In the genomic region with DNA sequence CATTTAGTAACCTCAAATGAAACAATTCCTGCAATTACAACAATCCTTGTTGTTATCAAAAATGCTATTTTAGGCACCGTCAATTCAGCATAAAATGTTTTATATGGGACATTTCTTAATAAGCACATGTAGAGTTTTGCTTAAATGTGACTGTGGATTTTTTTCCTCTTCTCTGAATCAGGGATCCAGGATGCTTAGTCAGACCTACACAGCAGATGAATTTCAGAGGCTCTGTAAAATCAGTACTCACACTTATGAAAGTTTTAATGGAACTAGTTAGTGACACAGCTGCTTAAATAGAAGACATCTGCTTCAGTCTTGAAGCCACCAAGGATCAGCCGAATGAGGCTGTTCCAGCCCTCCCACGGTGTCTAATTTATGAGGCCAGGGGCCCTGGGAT, we compare ENCODE assay signal across 33 cellular contexts.
A peak's percentile ranks its signal among the peaks of the same experiment; 100 is the strongest.
DNase-seq lines count a peak whose midpoint lies in the region; ATAC-seq, FAIRE-seq and TF ChIP-seq lines count a peak whose summit lies in the region.
"Had no signal": no experiment of that assay in that cellular context is flagged by ENCODE, and none has a peak within 500 bp of the region (broad histone marks: within the 10 kb centered on the region; RNA-seq: fewer than 3 reads in every experiment).

No MANE protein-coding gene starts in this region.

- no peak for FAIRE-seq in H1 (lab: Jason Lieb, UNC)
- FAIRE-seq: TTC549 had no signal

- no peaks in the 10 kb centered on the region for H3K9me2 ChIP-seq in GM23338 (ENCODE audit: insufficient read depth)

- no peak for TF ChIP-seq RAD21 in H1 (IDR thresholded peaks at IDR 0.05 in 1 of 2, conservative IDR thresholded peaks at IDR 0.05 in 1 of 2; ENCODE audit: low read depth in 2 of 2, low read length in 2 of 2)

- no peaks in the 10 kb centered on the region for H3K9me3 Mint-ChIP-seq in GM23338
- H3K9me3 Mint-ChIP-seq: activated CD4-positive, alpha-beta memory T cell treated with anti-CD3 and anti-CD28 coated beads, Interleukin-2, amount 10 ng/mL, durations not matched to agents 7 days and 5 days; CD14-positive monocyte had no signal

- no peak for TF ChIP-seq EP300 in H1 (IDR thresholded peaks at IDR 0.05; ENCODE audit: borderline replicate concordance in 1 of 2, low read depth in 2 of 2, low read length in 2 of 2)

- H4K5ac ChIP-seq in H1 (ENCODE audit: insufficient read length, low read depth, low read length) (no peak overlapping the region), mesendoderm (ENCODE audit: low read length) (no peak overlapping the region)

- H2BK5ac ChIP-seq in H1 (ENCODE audit: low read depth, low read length) (no peak overlapping the region), mesendoderm (ENCODE audit: low read length) (no peak overlapping the region)

- 86% methylated on average over 3 of the region's 3 CpGs; no CpG with 5 or more reads in 1 of the 2 experiments for WGBS in H1 (ENCODE audit: extremely low coverage in 1 of 2, insufficient coverage in 1 of 2, insufficient read length in 1 of 2, insufficient replicate concordance in 2 of 2, low coverage in 1 of 2, low lambda C conversion rate in 2 of 2, missing lambda C conversion rate in 1 of 2), 2 experiments
- WGBS in mesendoderm (ENCODE audit: extremely low coverage, insufficient coverage, low lambda C conversion rate), result no CpG with 5 or more reads among the region's 3 CpGs

- no peak overlapping the region for H3K14ac ChIP-seq in H1 (ENCODE audit: insufficient read length)

- DNase-seq in AG20443 (ENCODE audit: low spot score) (peak; percentile 20), GM23338 (ENCODE audit: low spot score) (no peak), H1 (ENCODE audit: low read depth in 1 of 2, low spot score in 2 of 2) (no peak), mesendoderm (no peak), NCI-H526 treated with DMSO at 0.1 percent for 48 hours (lab: John Stamatoyannopoulos, UW) (no peak), RWPE1 (ENCODE audit: low spot score) (no peak)
- DNase-seq: activated CD4-positive, alpha-beta memory T cell treated with anti-CD3 and anti-CD28 coated beads, Interleukin-2, amount 10 ng/mL, durations not matched to agents 7 days and 5 days; activated CD4-positive, CD25-positive, alpha-beta regulatory T cell treated with anti-CD3 and anti-CD28 coated beads, Interleukin-2, amount 50 U/mL, for 72 hours; activated CD8-positive, alpha-beta memory T cell treated with anti-CD3 and anti-CD28 coated beads, Interleukin-2, amount 50 U/mL, for 4 hours; activated naive CD4-positive, alpha-beta T cell treated with Interleukin-2 at 50 U/mL for 16 hours; Calu3; glutamatergic neuron; GOT3; islet precursor cell; left ventricle myocardium inferior; MG63; midbrain; naive thymus-derived CD4-positive, alpha-beta T cell; NCI-H1105; NCI-H1930; NCI-H2171 treated with DMSO at 0.1 percent for 48 hours; NCI-H510A treated with DMSO at 0.1 percent for 48 hours; PC-3; right lobe of liver; Right ventricle myocardium superior; stimulated activated CD4-positive, alpha-beta T cell treated with anti-CD3 and anti-CD28 coated beads, Interleukin-4, amount 100 ng/mL, for 1 hour; T-helper 17 cell; upper lobe of left lung had no signal

- H3F3A ChIP-seq in GM23338 (replicated peaks; ENCODE audit: low read depth), result no peaks in the 10 kb centered on the region

- H4K91ac ChIP-seq in H1 (replicated peaks; ENCODE audit: insufficient read length, low read length), result no peak overlapping the region

- no peaks in the 10 kb centered on the region for H4K20me1 ChIP-seq in GM23338 (replicated peaks; ENCODE audit: insufficient read depth)
- H4K20me1 ChIP-seq in H1 (replicated peaks in 1 of 2; ENCODE audit: control insufficient read depth in 1 of 2, insufficient read depth in 2 of 2, low read length in 2 of 2), result no peaks in the 10 kb centered on the region

- no peak overlapping the region for H3K4me3 Mint-ChIP-seq in GM23338
- H3K4me3 Mint-ChIP-seq: activated CD4-positive, alpha-beta memory T cell treated with anti-CD3 and anti-CD28 coated beads, Interleukin-2, amount 10 ng/mL, durations not matched to agents 7 days and 5 days; naive thymus-derived CD4-positive, alpha-beta T cell; T-helper 17 cell had no signal

- no peak overlapping the region for H3K56ac ChIP-seq in H1 (replicated peaks; ENCODE audit: insufficient read length, low read depth, low read length)
- H3K56ac ChIP-seq in mesendoderm (ENCODE audit: low read length), result no peak overlapping the region

- H3K79me2 ChIP-seq in GM23338 (replicated peaks; ENCODE audit: insufficient read depth) (no peaks in the 10 kb centered on the region), H1 (ENCODE audit: control insufficient read depth in 1 of 2, insufficient read depth in 2 of 2, low read length in 2 of 2) (no peaks in the 10 kb centered on the region), mesendoderm (ENCODE audit: control insufficient read depth, insufficient read depth, low read length) (no peaks in the 10 kb centered on the region)

- ATAC-seq in GM23338 (no peak), HG03280 (IDR thresholded peaks at IDR 0.05; ENCODE audit: unreplicated experiment) (no peak)
- ATAC-seq: naive thymus-derived CD4-positive, alpha-beta T cell; PC-3; SK-N-SH treated with all-trans-retinoic acid at 6 μM for 48 hours; T-helper 17 cell had no signal

- H3K4ac ChIP-seq in H1 (replicated peaks; ENCODE audit: insufficient read length, low read depth, low read length) (no peak overlapping the region), mesendoderm (ENCODE audit: low read depth, low read length) (no peak overlapping the region)

- peaks cover 4% of the 10 kb centered on the region for H3K27me3 Mint-ChIP-seq in GM23338 (ENCODE audit: insufficient read depth, low read depth, poor library complexity)
- H3K27me3 Mint-ChIP-seq: activated CD4-positive, alpha-beta memory T cell treated with anti-CD3 and anti-CD28 coated beads, Interleukin-2, amount 10 ng/mL, durations not matched to agents 7 days and 5 days; progenitor cell of endocrine pancreas had no signal

- H4K8ac ChIP-seq in H1 (ENCODE audit: extremely low read depth, insufficient read depth, low read length), result no peak overlapping the region
- H4K8ac ChIP-seq in mesendoderm (ENCODE audit: low read depth, low read length), result no peak overlapping the region

- TF ChIP-seq POLR2A in H1 (IDR thresholded peaks at IDR 0.05; ENCODE audit: control extremely low read depth in 1 of 2, low read depth in 2 of 2, low read length in 2 of 2), result no peak

- H3K27ac Mint-ChIP-seq in GM23338, result no peak overlapping the region
- H3K27ac Mint-ChIP-seq: activated CD4-positive, alpha-beta memory T cell treated with anti-CD3 and anti-CD28 coated beads, Interleukin-2, amount 10 ng/mL, durations not matched to agents 7 days and 5 days; naive thymus-derived CD4-positive, alpha-beta T cell; progenitor cell of endocrine pancreas; T-helper 17 cell had no signal

- H2AK5ac ChIP-seq in H1 (ENCODE audit: low read depth, low read length), result no peak overlapping the region
- no peak overlapping the region for H2AK5ac ChIP-seq in mesendoderm (ENCODE audit: low read length)

- 0 out of 2 replicates have a peak, but pooled peaks cover 4% of the 10 kb centered on the region for H3K4me1 ChIP-seq in GM23338 (ENCODE audit: insufficient read depth)
- peaks cover 0 to 2% (median 0%) of the 10 kb centered on the region in 4 experiments; a peak in 1 of 7 replicates for H3K4me1 ChIP-seq in H1 (replicated peaks in 1 of 4; ENCODE audit: control insufficient read depth in 3 of 4, insufficient read depth in 4 of 4, low read length in 3 of 4)
- H3K4me1 ChIP-seq in mesendoderm (ENCODE audit: control insufficient read depth, low read depth, low read length), result peaks cover 2% of the 10 kb centered on the region
- H3K4me1 ChIP-seq: right lobe of liver, upper lobe of left lung had no signal

- H2BK15ac ChIP-seq in H1 (ENCODE audit: low read length) (no peak overlapping the region), mesendoderm (replicated peaks; ENCODE audit: low read depth) (no peak overlapping the region)

- no peak overlapping the region for H2BK120ac ChIP-seq in H1 (replicated peaks; ENCODE audit: low read depth, low read length)
- no peak overlapping the region for H2BK120ac ChIP-seq in mesendoderm (ENCODE audit: low read depth, low read length)

- H3K4me3 ChIP-seq in GM23338 (no peak overlapping the region), H1 (ENCODE audit: extremely low read depth in 1 of 4, insufficient read depth in 2 of 4, low read depth in 3 of 4, low read length in 4 of 4) (no peak overlapping the region), mesendoderm (ENCODE audit: low read length) (no peak overlapping the region)
- H3K4me3 ChIP-seq: left ventricle myocardium inferior, MG63, right lobe of liver, upper lobe of left lung had no signal

- POLR2A ChIA-PET in H1 (lab: Charles Lee; ENCODE audit: partially characterized antibody), result no interaction called here
- POLR2A ChIA-PET in RWPE1 (lab: Yijun Ruan, JAX; ENCODE audit: low non-redundant PET), result no interaction called here

- H3K23ac ChIP-seq in H1 (ENCODE audit: insufficient read length), result no peak overlapping the region
- H3K23ac ChIP-seq in mesendoderm (ENCODE audit: low read length), result no peak overlapping the region

- H3K36me3 ChIP-seq in GM23338 (ENCODE audit: insufficient read depth) (no peaks in the 10 kb centered on the region), H1 (ENCODE audit: control insufficient read depth in 2 of 4, insufficient read depth in 4 of 4, low read length in 3 of 4) (no peaks in the 10 kb centered on the region), mesendoderm (ENCODE audit: control insufficient read depth, insufficient read depth, low read length) (no peaks in the 10 kb centered on the region)

- TF ChIP-seq CTCF in GM23338 (conservative IDR thresholded peaks at IDR 0.05; ENCODE audit: low read depth in 2 of 2) (no peak), H1 (IDR thresholded peaks at IDR 0.05; ENCODE audit: control extremely low read depth in 1 of 3, insufficient read depth in 1 of 3, low read depth in 1 of 3, low read length in 3 of 3) (no peak), RWPE1 (conservative IDR thresholded peaks at IDR 0.05; ENCODE audit: low read depth) (no peak)

- no peak overlapping the region for H2BK12ac ChIP-seq in H1 (ENCODE audit: low read depth, low read length)

- H3K9me3 ChIP-seq in H1 (ENCODE audit: insufficient read depth in 2 of 2, low read depth in 1 of 2, low read length in 1 of 2), result no peaks in the 10 kb centered on the region
- H3K9me3 ChIP-seq: left ventricle myocardium inferior, MG63, right lobe of liver, upper lobe of left lung had no signal

- H3K4me2 ChIP-seq in GM23338 (0 out of 2 replicates have a peak overlapping the region, but pooled peaks have one; percentile 21), H1 (ENCODE audit: insufficient read depth in 1 of 2, low read depth in 2 of 2, low read length in 2 of 2) (no peak overlapping the region), mesendoderm (ENCODE audit: low read length) (no peak overlapping the region)

- no peaks in the 10 kb centered on the region for H3K27me3 ChIP-seq in GM23338 (ENCODE audit: insufficient read depth)
- no peaks in the 10 kb centered on the region; a peak in 1 of 7 replicates for H3K27me3 ChIP-seq in H1 (replicated peaks in 1 of 4; ENCODE audit: control insufficient read depth in 3 of 4, extremely low read depth in 1 of 4, insufficient read depth in 3 of 4, low read length in 3 of 4)
- H3K27me3 ChIP-seq in mesendoderm (ENCODE audit: insufficient read depth, low read length, poor library complexity), result no peaks in the 10 kb centered on the region
- H3K27me3 ChIP-seq: MG63, right lobe of liver, upper lobe of left lung had no signal

- no peaks in the 10 kb centered on the region for H3K36me3 Mint-ChIP-seq in GM23338 (ENCODE audit: low read depth)
- H3K36me3 Mint-ChIP-seq: naive thymus-derived CD4-positive, alpha-beta T cell had no signal

- H2AFZ ChIP-seq in GM23338, result no peak overlapping the region
- no peak overlapping the region for H2AFZ ChIP-seq in H1 (ENCODE audit: low read length)

- no peak overlapping the region for H2BK20ac ChIP-seq in H1 (ENCODE audit: low read length)

- CTCF ChIA-PET in H1 (lab: Charles Lee; ENCODE audit: partially characterized antibody) (interaction anchor here (0.9 to 16.9 kb wide), 6 partner anchors 11 to 306 kb away, joined by 3 to 363 read pairs (median 5); a partner anchor contains a TSS), RWPE1 (lab: Yijun Ruan, JAX) (no interaction called here)

- no peaks in the 10 kb centered on the region for H3K79me1 ChIP-seq in H1 (ENCODE audit: low read depth, low read length)
- H3K79me1 ChIP-seq in mesendoderm (ENCODE audit: low read length), result no peaks in the 10 kb centered on the region

- H3K18ac ChIP-seq in H1 (ENCODE audit: extremely low read depth, low read length) (0 out of 2 replicates have a peak overlapping the region, but pooled peaks have one; percentile 13), mesendoderm (ENCODE audit: low read length) (peak overlapping the region; percentile 70)

- no peak overlapping the region for H3K9ac ChIP-seq in H1 (replicated peaks in 1 of 4; ENCODE audit: extremely low read depth in 1 of 4, low read depth in 3 of 4, low read length in 3 of 4)
- no peak overlapping the region for H3K9ac ChIP-seq in mesendoderm (ENCODE audit: low read length)

- H3K27ac ChIP-seq in GM23338 (ENCODE audit: low read depth) (no peak overlapping the region), H1 (ENCODE audit: low read depth, low read length) (no peak overlapping the region), mesendoderm (ENCODE audit: low read depth, low read length) (no peak overlapping the region), RWPE1 (no peak overlapping the region)
- H3K27ac ChIP-seq: left ventricle myocardium inferior, right lobe of liver, upper lobe of left lung had no signal

- H3K4me1 Mint-ChIP-seq in GM23338, result peaks cover 8% of the 10 kb centered on the region

- H3K23me2 ChIP-seq in H1 (ENCODE audit: low read depth, low read length), result no peaks in the 10 kb centered on the region; the same call in 1 of the 2 replicates
